ENCODE assay signal across 8 cellular contexts in the genomic region with DNA sequence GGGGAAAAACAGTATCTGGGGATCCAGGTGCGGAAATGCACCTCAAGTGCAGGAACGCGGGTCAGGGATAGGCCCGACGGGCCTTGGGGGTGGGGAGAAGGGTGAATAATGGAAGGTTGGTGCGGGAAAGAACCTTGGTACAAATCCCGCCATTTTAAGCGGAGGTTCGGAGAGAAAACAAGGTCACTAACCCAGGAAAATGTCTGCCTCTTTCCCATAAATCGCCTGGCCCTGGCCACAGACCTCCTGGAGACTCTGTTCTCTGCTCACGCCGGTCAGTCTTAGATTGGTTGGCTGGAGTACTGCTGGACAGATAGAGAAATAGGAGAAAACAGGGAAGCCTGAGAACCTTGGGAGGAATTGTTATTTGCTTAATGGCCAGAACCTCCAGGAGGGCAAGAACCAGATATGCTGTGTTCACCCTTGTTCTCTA. TPM values are rescaled to one million over a fixed set of nuclear protein-coding genes. Genes with fewer than 3 reads are reported as not detected.
DNase-seq lines count a peak whose midpoint lies in the region; ATAC-seq lines count a peak whose summit lies in the region.

No MANE protein-coding gene starts in this region.

- no peak for DNase-seq in activated CD4-positive, alpha-beta T cell treated with anti-CD3 and anti-CD28 coated beads, Interleukin-2, amount 10 ng/mL, durations not matched to agents 24 days and 14 days
- no peak for DNase-seq in activated CD4-positive, alpha-beta T cell treated with anti-CD3 and anti-CD28 coated beads, Interleukin-2, amount 50 U/mL, for 1 hour
- DNase-seq in activated CD4-positive, alpha-beta memory T cell treated with anti-CD3 and anti-CD28 coated beads, Interleukin-2, amount 10 ng/mL, durations not matched to agents 7 days and 5 days, result no peak
- DNase-seq in left ventricle myocardium superior (no peak), skeletal muscle cell (ENCODE audit: low read depth) (no peak), occipital lobe (lab: John Stamatoyannopoulos, UW) (no peak)

- POLR2A ChIA-PET in activated CD4-positive, alpha-beta memory T cell treated with anti-CD3 and anti-CD28 coated beads, Interleukin-2, amount 10 ng/mL, durations not matched to agents 7 days and 5 days (lab: Charles Lee), result interaction anchor here (1.1 to 5.7 kb wide), 8 partner anchors 9 to 431 kb away, joined by 3 to 60 read pairs (median 12); a partner anchor contains a TSS

- intact Hi-C loops in activated CD4-positive, alpha-beta T cell treated with anti-CD3 and anti-CD28 coated beads, Interleukin-2, amount 10 ng/mL, durations not matched to agents 24 days and 14 days (cut with micrococcal nuclease), result loop anchor here (5.0 to 10.0 kb wide), 6 partner anchors 121 to 2001 kb away; a partner anchor contains a TSS
- intact Hi-C loops in left ventricle myocardium superior (cut with micrococcal nuclease), result loop anchor here (10.0 kb wide), 1 partner anchor 171 kb away; no protein-coding TSS in a partner anchor

- peaks cover 9% of the 10 kb centered on the region for H3K36me3 Mint-ChIP-seq in activated CD4-positive, alpha-beta T cell treated with anti-CD3 and anti-CD28 coated beads, Interleukin-2, amount 10 ng/mL, durations not matched to agents 24 days and 14 days (ENCODE audit: low read depth)
- peaks cover 17% of the 10 kb centered on the region for H3K36me3 Mint-ChIP-seq in activated CD4-positive, alpha-beta memory T cell treated with anti-CD3 and anti-CD28 coated beads, Interleukin-2, amount 10 ng/mL, durations not matched to agents 7 days and 5 days (ENCODE audit: low read depth)

- H3K4me1 Mint-ChIP-seq in activated CD4-positive, alpha-beta T cell treated with anti-CD3 and anti-CD28 coated beads, Interleukin-2, amount 10 ng/mL, durations not matched to agents 24 days and 14 days, result peaks cover 52% of the 10 kb centered on the region
- peaks cover 46% of the 10 kb centered on the region for H3K4me1 Mint-ChIP-seq in activated CD4-positive, alpha-beta memory T cell treated with anti-CD3 and anti-CD28 coated beads, Interleukin-2, amount 10 ng/mL, durations not matched to agents 7 days and 5 days

- H3K9me3 Mint-ChIP-seq in activated CD4-positive, alpha-beta T cell treated with anti-CD3 and anti-CD28 coated beads, Interleukin-2, amount 10 ng/mL, durations not matched to agents 24 days and 14 days, result no peaks in the 10 kb centered on the region
- H3K9me3 Mint-ChIP-seq in activated CD4-positive, alpha-beta memory T cell treated with anti-CD3 and anti-CD28 coated beads, Interleukin-2, amount 10 ng/mL, durations not matched to agents 7 days and 5 days, result no peaks in the 10 kb centered on the region

- CTCF ChIA-PET in activated CD4-positive, alpha-beta memory T cell treated with anti-CD3 and anti-CD28 coated beads, Interleukin-2, amount 10 ng/mL, durations not matched to agents 7 days and 5 days (lab: Charles Lee), result interaction anchor here (1.5 kb wide), 1 partner anchor 101 kb away, joined by 3 read pairs; no protein-coding TSS in a partner anchor

- ATAC-seq in left ventricle myocardium superior, result peak; percentile 1
- no peak for ATAC-seq in GM21381 (IDR thresholded peaks at IDR 0.05; ENCODE audit: unreplicated experiment)
- ATAC-seq in GM21526 (IDR thresholded peaks at IDR 0.05; ENCODE audit: low FRiP score, unreplicated experiment), result no peak

- H3K27me3 Mint-ChIP-seq in activated CD4-positive, alpha-beta T cell treated with anti-CD3 and anti-CD28 coated beads, Interleukin-2, amount 10 ng/mL, durations not matched to agents 24 days and 14 days, result peaks cover 1% of the 10 kb centered on the region
- H3K27me3 Mint-ChIP-seq in activated CD4-positive, alpha-beta memory T cell treated with anti-CD3 and anti-CD28 coated beads, Interleukin-2, amount 10 ng/mL, durations not matched to agents 7 days and 5 days, result no peaks in the 10 kb centered on the region

- H3K27ac Mint-ChIP-seq in activated CD4-positive, alpha-beta T cell treated with anti-CD3 and anti-CD28 coated beads, Interleukin-2, amount 10 ng/mL, durations not matched to agents 24 days and 14 days, result peak overlapping the region; percentile 96
- H3K27ac Mint-ChIP-seq in activated CD4-positive, alpha-beta memory T cell treated with anti-CD3 and anti-CD28 coated beads, Interleukin-2, amount 10 ng/mL, durations not matched to agents 7 days and 5 days, result peak overlapping the region; percentile 83

- peak overlapping the region; percentile 91 for H3K4me3 Mint-ChIP-seq in activated CD4-positive, alpha-beta T cell treated with anti-CD3 and anti-CD28 coated beads, Interleukin-2, amount 10 ng/mL, durations not matched to agents 24 days and 14 days
- H3K4me3 Mint-ChIP-seq in activated CD4-positive, alpha-beta memory T cell treated with anti-CD3 and anti-CD28 coated beads, Interleukin-2, amount 10 ng/mL, durations not matched to agents 7 days and 5 days, result peak overlapping the region; percentile 89

- H3K4me3 ChIP-seq in skeletal muscle cell (ENCODE audit: low read depth, low read length), result peak overlapping the region; percentile 82

RNA-seq across cellular contexts. Expression of a gene that starts 0.9 kb away (rescaled TPM):
- 28.9 and 31.2 TPM in 2 replicates for total RNA-seq in activated CD4-positive, alpha-beta T cell treated with anti-CD3 and anti-CD28 coated beads, Interleukin-2, amount 10 ng/mL, durations not matched to agents 24 days and 14 days
- total RNA-seq in activated CD4-positive, alpha-beta memory T cell treated with anti-CD3 and anti-CD28 coated beads, Interleukin-2, amount 10 ng/mL, durations not matched to agents 7 days and 5 days, result 10 to 100 TPM; 43.9 to 44.6 TPM
- total RNA-seq in left ventricle myocardium superior (101 TPM), occipital lobe (229 TPM)

RNA-seq across cellular contexts. Expression of a gene that starts 25.6 kb away (rescaled TPM):
- total RNA-seq in activated CD4-positive, alpha-beta T cell treated with anti-CD3 and anti-CD28 coated beads, Interleukin-2, amount 10 ng/mL, durations not matched to agents 24 days and 14 days, result 6.0 and 9.9 TPM in 2 replicates
- total RNA-seq in activated CD4-positive, alpha-beta memory T cell treated with anti-CD3 and anti-CD28 coated beads, Interleukin-2, amount 10 ng/mL, durations not matched to agents 7 days and 5 days, result 10 to 100 TPM; 15.8 to 16.0 TPM
- total RNA-seq in left ventricle myocardium superior (30.9 TPM), occipital lobe (98.4 TPM)

RNA-seq across cellular contexts. Expression of a gene that starts 46.8 kb away (rescaled TPM):
- total RNA-seq in activated CD4-positive, alpha-beta T cell treated with anti-CD3 and anti-CD28 coated beads, Interleukin-2, amount 10 ng/mL, durations not matched to agents 24 days and 14 days, result 0.12 and 0.72 TPM in 2 replicates
- total RNA-seq in activated CD4-positive, alpha-beta memory T cell treated with anti-CD3 and anti-CD28 coated beads, Interleukin-2, amount 10 ng/mL, durations not matched to agents 7 days and 5 days, result under 1 TPM; 0.40 to 0.95 TPM
- total RNA-seq in left ventricle myocardium superior (3.6 TPM), occipital lobe (2.8 TPM)
